9 cellular contexts compared by ENCODE assay signal in the genomic region with DNA sequence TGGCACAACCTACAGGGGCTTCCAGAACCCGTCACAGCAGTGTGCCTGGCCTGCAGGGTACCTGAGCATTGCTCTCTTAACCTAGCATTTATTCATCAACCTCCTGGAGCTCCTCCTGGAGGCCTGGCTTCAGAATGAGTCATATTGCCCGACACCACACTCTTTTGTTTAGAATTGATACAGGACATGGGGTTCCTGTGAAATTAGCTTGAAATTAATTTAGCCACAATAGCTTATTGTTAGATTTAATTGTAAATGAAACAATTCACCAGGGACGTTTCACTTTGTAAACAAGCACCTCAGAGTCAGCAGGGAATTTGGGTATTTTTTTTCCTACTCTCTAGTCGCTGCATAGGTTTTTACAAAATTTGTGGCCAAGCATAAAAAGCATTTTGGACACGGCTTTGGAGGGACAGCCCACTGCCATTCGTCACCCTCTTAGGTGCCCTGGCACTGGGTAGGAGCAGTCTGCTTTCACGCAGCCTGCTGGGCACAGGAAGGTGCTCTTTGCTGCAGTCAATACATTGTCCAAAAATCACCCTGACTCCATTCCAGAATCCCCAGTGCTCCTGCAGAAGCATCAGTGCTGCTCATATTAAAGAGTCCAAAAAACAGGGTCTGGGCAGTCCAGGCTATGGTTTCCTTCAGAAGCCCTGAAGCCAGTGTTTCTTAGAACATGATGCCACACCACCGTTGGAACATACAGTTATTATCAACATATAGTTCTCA.
DNase-seq lines count a peak whose midpoint lies in the region; ATAC-seq, FAIRE-seq and TF ChIP-seq lines count a peak whose summit lies in the region.
"Had no signal": no experiment of that assay in that cellular context is flagged by ENCODE, and none has a peak within 500 bp of the region (broad histone marks: within the 10 kb centered on the region; RNA-seq: fewer than 3 reads in every experiment).

No MANE protein-coding gene starts in this region.

- no peaks in the 10 kb centered on the region for H4K20me1 ChIP-seq in Karpas-422 (ENCODE audit: insufficient read depth, low read depth, low read length)

- peak in 2 of 3 experiments; percentile 12 to 29 for TF ChIP-seq CTCF in esophagus muscularis mucosa (IDR thresholded peaks at IDR 0.05)

- H3K9me3 ChIP-seq in Karpas-422 (ENCODE audit: low read length) (no peaks in the 10 kb centered on the region), esophagus muscularis mucosa (no peaks in the 10 kb centered on the region)

- no peaks in the 10 kb centered on the region for H3K79me2 ChIP-seq in Karpas-422 (ENCODE audit: low read length)

- H3K27ac ChIP-seq in Karpas-422 (ENCODE audit: low read length): peak overlapping the region; percentile 98
- peak overlapping the region in 3 of 4 donors; percentile 36 to 62 (median 38) for H3K27ac ChIP-seq in esophagus muscularis mucosa (replicated peaks in 1 of 4)

- peak overlapping the region; percentile 41 for H2AFZ ChIP-seq in Karpas-422 (ENCODE audit: low read length)

- no peak for TF ChIP-seq EP300 in esophagus muscularis mucosa (IDR thresholded peaks at IDR 0.05)

- 58% methylated on average over 7 of the region's 8 CpGs for WGBS in esophagus muscularis mucosa

- no peaks in the 10 kb centered on the region for H3K9me2 ChIP-seq in Karpas-422 (replicated peaks; ENCODE audit: insufficient read depth, low read length)

- DNase-seq in Karpas-422 (peak; percentile 90), esophagus muscularis mucosa (ENCODE audit: extremely low spot score) (peak; percentile 7), NCI-H2227 (lab: John Stamatoyannopoulos, UW; ENCODE audit: unreplicated experiment) (no peak), HTR-8/SVneo (ENCODE audit: insufficient read length, low spot score) (no peak), hepatic stellate cell (ENCODE audit: low spot score) (no peak), Right ventricle myocardium inferior (ENCODE audit: missing footprints) (no peak)

- ATAC-seq in GM18498 (IDR thresholded peaks at IDR 0.05; ENCODE audit: unreplicated experiment) (peak; percentile 41), GM21528 (IDR thresholded peaks at IDR 0.05; ENCODE audit: low FRiP score, unreplicated experiment) (peak; percentile 46), Right ventricle myocardium inferior (no peak)

- intact Hi-C loops in esophagus muscularis mucosa (cut with DNase I): loop anchor here (5.0 kb wide), 1 partner anchor 62 kb away; the partner anchor contains the start of gene MEF2A
- intact Hi-C loops in Right ventricle myocardium inferior (cut with DNase I): loop anchor here (5.0 kb wide), 1 partner anchor 98 kb away; no protein-coding TSS in a partner anchor

- H3K4me3 ChIP-seq in Karpas-422 (ENCODE audit: low read length): peak overlapping the region; percentile 29; the same call in 1 of the 2 replicates
- H3K4me3 ChIP-seq in esophagus muscularis mucosa: no peak overlapping the region
- H3K4me3 ChIP-seq: lung had no signal

- no peaks in the 10 kb centered on the region for H3K27me3 ChIP-seq in Karpas-422 (ENCODE audit: low read length)
- no peaks in the 10 kb centered on the region for H3K27me3 ChIP-seq in esophagus muscularis mucosa

- H3K4me1 ChIP-seq in Karpas-422 (ENCODE audit: low read length): peaks cover 81% of the 10 kb centered on the region
- peaks cover 33 to 63% (median 54%) of the 10 kb centered on the region in 4 donors for H3K4me1 ChIP-seq in esophagus muscularis mucosa

- H3K9ac ChIP-seq in Karpas-422 (ENCODE audit: low read length): peak overlapping the region; percentile 64

- peak overlapping the region; percentile 65 for H3K4me2 ChIP-seq in Karpas-422 (ENCODE audit: low read depth, low read length, poor library complexity, severe bottlenecking)

- no peak for FAIRE-seq in HTR-8/SVneo (lab: Jason Lieb, UNC)

- TF ChIP-seq POLR2A in esophagus muscularis mucosa (IDR thresholded peaks at IDR 0.05; ENCODE audit: low read depth): no peak

- H3K36me3 ChIP-seq in Karpas-422 (ENCODE audit: insufficient read depth, low read length): no peaks in the 10 kb centered on the region
- no peaks in the 10 kb centered on the region for H3K36me3 ChIP-seq in esophagus muscularis mucosa

Comparison
In these comparisons a context has a peak if more than half of its experiments do, and no peak if none do; other contexts are left out.
1. DNase-seq: peak in Karpas-422 (single experiment) and esophagus muscularis mucosa (single experiment); none in NCI-H2227 (single experiment), HTR-8/SVneo (single experiment), hepatic stellate cell (single experiment) and Right ventricle myocardium inferior (single experiment).